In genomic region chr16:85469929-85470590, GRCh38 we compare ENCODE assay signal across 1 cellular context.
A peak's percentile ranks its signal among the peaks of the same experiment; 100 is the strongest.
TF ChIP-seq lines count a peak whose summit lies in the region.

No MANE protein-coding gene starts in this region.

TF ChIP-seq in K562, 482 proteins besides CTCF, POLR2A, EP300 and RAD21 (continued from another document):
- no peak for TF ChIP-seq ELK1 (CRISPR knock-in tag; IDR thresholded peaks at IDR 0.05)
- TF ChIP-seq ATF2 (CRISPR knock-in tag; IDR thresholded peaks at IDR 0.05), result no peak
- TF ChIP-seq ILF3 (IDR thresholded peaks at IDR 0.05; ENCODE audit: borderline replicate concordance), result no peak
- TF ChIP-seq MLX (CRISPR knock-in tag; conservative IDR thresholded peaks at IDR 0.05), result no peak
- TF ChIP-seq POLR2G (IDR thresholded peaks at IDR 0.05; ENCODE audit: low read depth, low read length), result peak; percentile 37; the same call in 1 of the 2 replicates
